In the genomic region with DNA sequence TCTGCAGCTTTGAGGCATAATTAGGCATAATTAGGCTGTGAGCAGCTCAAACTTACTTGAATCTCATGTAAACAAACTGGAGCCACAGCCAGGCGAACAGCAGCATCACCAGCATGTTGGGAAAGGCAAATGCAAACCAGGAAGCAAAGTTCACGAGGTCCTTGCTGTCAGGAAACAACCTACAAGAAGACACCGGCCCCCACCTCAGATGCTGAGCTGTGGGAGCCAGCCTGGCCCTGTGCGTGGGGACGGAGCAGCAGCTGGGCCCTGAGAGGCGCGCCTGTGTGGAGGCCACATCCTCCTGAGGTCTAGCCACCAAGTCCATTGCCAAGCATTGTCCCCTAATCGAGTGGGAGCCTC, we compare ENCODE assay signal across 1 cellular context.
TF ChIP-seq lines count a peak whose summit lies in the region.

No MANE protein-coding gene starts in this region.

TF ChIP-seq in HepG2, 621 proteins besides CTCF, POLR2A, EP300 and RAD21 (continued from another document and continues in another):
- TF ChIP-seq, protein P1, sequence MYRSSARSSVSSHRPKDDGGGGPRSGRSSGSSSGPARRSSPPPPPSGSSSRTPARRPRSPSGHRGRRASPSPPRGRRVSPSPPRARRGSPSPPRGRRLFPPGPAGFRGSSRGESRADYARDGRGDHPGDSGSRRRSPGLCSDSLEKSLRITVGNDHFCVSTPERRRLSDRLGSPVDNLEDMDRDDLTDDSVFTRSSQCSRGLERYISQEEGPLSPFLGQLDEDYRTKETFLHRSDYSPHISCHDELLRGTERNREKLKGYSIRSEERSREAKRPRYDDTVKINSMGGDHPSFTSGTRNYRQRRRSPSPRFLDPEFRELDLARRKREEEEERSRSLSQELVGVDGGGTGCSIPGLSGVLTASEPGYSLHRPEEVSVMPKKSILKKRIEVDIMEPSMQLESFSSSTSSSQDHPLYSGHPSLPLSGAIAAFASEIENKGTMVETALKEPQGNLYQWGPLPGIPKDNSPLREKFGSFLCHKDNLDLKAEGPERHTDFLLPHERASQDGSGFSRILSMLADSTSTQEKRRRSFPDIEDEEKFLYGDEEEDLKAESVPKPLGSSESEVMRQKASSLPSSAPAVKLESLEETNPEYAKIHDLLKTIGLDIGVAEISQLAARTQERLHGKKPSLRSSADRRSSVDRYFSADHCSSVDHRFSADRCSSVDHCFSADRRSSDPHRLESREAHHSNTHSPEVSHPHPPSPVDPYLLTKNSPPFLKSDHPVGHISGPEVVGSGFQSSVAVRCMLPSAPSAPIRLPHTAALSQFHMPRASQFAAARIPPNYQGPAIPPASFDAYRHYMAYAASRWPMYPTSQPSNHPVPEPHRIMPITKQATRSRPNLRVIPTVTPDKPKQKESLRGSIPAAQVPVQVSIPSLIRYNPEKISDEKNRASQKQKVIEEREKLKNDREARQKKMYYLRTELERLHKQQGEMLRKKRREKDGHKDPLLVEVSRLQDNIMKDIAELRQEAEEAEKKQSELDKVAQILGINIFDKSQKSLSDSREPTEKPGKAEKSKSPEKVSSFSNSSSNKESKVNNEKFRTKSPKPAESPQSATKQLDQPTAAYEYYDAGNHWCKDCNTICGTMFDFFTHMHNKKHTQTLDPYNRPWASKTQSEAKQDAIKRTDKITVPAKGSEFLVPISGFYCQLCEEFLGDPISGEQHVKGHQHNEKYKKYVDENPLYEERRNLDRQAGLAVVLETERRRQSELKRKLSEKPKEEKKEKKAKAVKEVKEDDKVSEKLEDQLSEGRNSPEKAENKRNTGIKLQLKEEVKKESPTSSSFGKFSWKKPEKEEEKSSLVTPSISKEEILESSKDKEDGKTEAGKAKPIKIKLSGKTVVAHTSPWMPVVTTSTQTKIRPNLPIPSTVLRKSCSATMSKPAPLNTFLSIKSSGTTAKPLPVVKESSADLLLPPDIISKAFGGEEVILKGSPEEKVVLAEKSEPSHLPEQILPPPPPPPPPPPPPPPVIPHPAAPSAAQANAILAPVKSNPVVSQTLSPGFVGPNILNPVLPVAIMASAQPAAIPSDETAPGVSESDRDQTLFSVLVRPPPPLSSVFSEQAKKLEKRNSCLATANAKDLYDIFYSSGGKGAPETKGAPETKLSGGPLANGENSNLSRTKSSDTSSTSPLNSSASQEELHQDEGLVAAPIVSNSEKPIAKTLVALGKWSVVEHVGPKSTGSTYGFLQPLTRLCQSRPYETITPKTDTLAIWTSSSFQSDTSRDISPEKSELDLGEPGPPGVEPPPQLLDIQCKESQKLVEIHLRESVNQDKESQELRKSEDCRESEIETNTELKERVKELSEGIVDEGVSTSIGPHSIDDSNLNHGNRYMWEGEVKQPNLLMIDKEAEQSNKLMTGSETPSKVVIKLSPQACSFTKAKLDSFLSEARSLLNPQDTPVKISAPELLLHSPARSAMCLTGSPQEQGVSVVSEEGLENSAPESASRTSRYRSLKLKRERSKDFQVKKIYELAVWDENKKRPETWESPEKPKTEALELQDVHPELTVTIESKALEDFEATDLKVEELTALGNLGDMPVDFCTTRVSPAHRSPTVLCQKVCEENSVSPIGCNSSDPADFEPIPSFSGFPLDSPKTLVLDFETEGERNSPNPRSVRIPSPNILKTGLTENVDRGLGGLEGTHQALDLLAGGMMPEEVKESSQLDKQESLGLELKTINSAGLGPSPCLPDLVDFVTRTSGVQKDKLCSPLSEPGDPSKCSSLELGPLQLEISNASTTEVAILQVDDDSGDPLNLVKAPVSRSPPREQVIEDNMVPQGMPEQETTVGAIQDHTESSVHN (CRISPR knock-in tag; IDR thresholded peaks at IDR 0.05), result no peak
- no peak for TF ChIP-seq FOXK2 (IDR thresholded peaks at IDR 0.05)
- no peak for TF ChIP-seq CSRNP2 (CRISPR knock-in tag; conservative IDR thresholded peaks at IDR 0.05; ENCODE audit: low read depth)
- TF ChIP-seq ATF7 (IDR thresholded peaks at IDR 0.05), result no peak
- no peak for TF ChIP-seq ATF7 (CRISPR knock-in tag; IDR thresholded peaks at IDR 0.05)
- no peak for TF ChIP-seq SIX1 (CRISPR knock-in tag; IDR thresholded peaks at IDR 0.05; ENCODE audit: borderline replicate concordance)
- TF ChIP-seq CAMTA2 (CRISPR knock-in tag; IDR thresholded peaks at IDR 0.05; ENCODE audit: borderline replicate concordance), result no peak
- peak; percentile 40; the same call in 1 of the 2 replicates for TF ChIP-seq BCL6 (CRISPR knock-in tag; IDR thresholded peaks at IDR 0.05)
- no peak; the same call in 1 of the 2 replicates for TF ChIP-seq POGK (CRISPR knock-in tag; conservative IDR thresholded peaks at IDR 0.05)
- no peak for TF ChIP-seq KIAA2018 (CRISPR knock-in tag; IDR thresholded peaks at IDR 0.05; ENCODE audit: borderline replicate concordance)
- TF ChIP-seq NR2C2 (CRISPR knock-in tag; IDR thresholded peaks at IDR 0.05; ENCODE audit: borderline replicate concordance), result no peak
- TF ChIP-seq YY1 (IDR thresholded peaks at IDR 0.05; ENCODE audit: insufficient read depth, insufficient replicate concordance, low read depth, low read length), result no peak
- TF ChIP-seq ZNF564 (CRISPR knock-in tag; IDR thresholded peaks at IDR 0.05), result no peak
- TF ChIP-seq AGO2 (optimal IDR thresholded peaks at IDR 0.05; ENCODE audit: low read depth, low read length), result peak; percentile 48
- 0 out of 2 replicates have a peak, but pooled peaks have one; percentile 2 for TF ChIP-seq CEBPB (IDR thresholded peaks at IDR 0.05; ENCODE audit: borderline replicate concordance, low read depth, low read length)
- no peak for TF ChIP-seq JUN (CRISPR knock-in tag; IDR thresholded peaks at IDR 0.05)
- TF ChIP-seq TGIF2 (CRISPR knock-in tag; IDR thresholded peaks at IDR 0.05), result no peak; the same call in 1 of the 2 replicates
- TF ChIP-seq SOX13 (IDR thresholded peaks at IDR 0.05), result no peak
- peak in 1 of 2 experiments; percentile 37; a peak in 1 of 4 replicates for TF ChIP-seq SOX13 (CRISPR knock-in tag; conservative IDR thresholded peaks at IDR 0.05 in 1 of 2, IDR thresholded peaks at IDR 0.05 in 1 of 2)
- no peak for TF ChIP-seq PRDM15 (CRISPR knock-in tag; IDR thresholded peaks at IDR 0.05)
- no peak for TF ChIP-seq ZNF160 (CRISPR knock-in tag; IDR thresholded peaks at IDR 0.05)
- TF ChIP-seq ZNF138 (CRISPR knock-in tag; IDR thresholded peaks at IDR 0.05; ENCODE audit: low read depth), result no peak
- TF ChIP-seq ZNF121 (CRISPR knock-in tag; IDR thresholded peaks at IDR 0.05), result 0 out of 2 replicates have a peak, but pooled peaks have one; percentile 11
- no peak for TF ChIP-seq RFXANK (CRISPR knock-in tag; IDR thresholded peaks at IDR 0.05)
- TF ChIP-seq ZNF619 (CRISPR knock-in tag; IDR thresholded peaks at IDR 0.05), result 0 out of 2 replicates have a peak, but pooled peaks have one; percentile 25
- TF ChIP-seq ZNF569 (CRISPR knock-in tag; IDR thresholded peaks at IDR 0.05; ENCODE audit: borderline replicate concordance), result no peak
- no peak for TF ChIP-seq ZBTB14 (CRISPR knock-in tag; IDR thresholded peaks at IDR 0.05)
- no peak for TF ChIP-seq THAP11 (CRISPR knock-in tag; IDR thresholded peaks at IDR 0.05)
- TF ChIP-seq PAWR (CRISPR knock-in tag; IDR thresholded peaks at IDR 0.05; ENCODE audit: borderline replicate concordance), result no peak
